18 cellular contexts compared by ENCODE assay signal in genomic region chr9:126700296-126700695, GRCh38.
"Had no signal": no experiment of that assay in that cellular context is flagged by ENCODE, and none has a peak within 500 bp of the region (broad histone marks: within the 10 kb centered on the region; RNA-seq: fewer than 3 reads in every experiment).

No MANE protein-coding gene starts in this region.

- ATAC-seq: activated naive CD4-positive, alpha-beta T cell treated with anti-CD3 and anti-CD28 coated beads, Interleukin-2, amount 50 U/mL, for 72 hours; activated T-cell treated with anti-CD3 and anti-CD28 coated beads, Interleukin-2, amount 50 U/mL, for 72 hours; left lobe of liver had no signal

- H3K9me3 Mint-ChIP-seq: activated naive CD4-positive, alpha-beta T cell treated with anti-CD3 and anti-CD28 coated beads, Interleukin-2, amount 50 U/mL, for 72 hours; activated T-cell treated with anti-CD3 and anti-CD28 coated beads, Interleukin-2, amount 50 U/mL, for 72 hours; mesothelial cell of epicardium; nephron progenitor cell; stimulated activated naive CD8-positive, alpha-beta T cell treated with anti-CD3 and anti-CD28 coated beads, Interleukin-15, Interleukin-2, amounts not matched to agents 100 ng/mL and 50 ng/mL, for 24 hours; type B pancreatic cell had no signal

- H3K27ac Mint-ChIP-seq: activated naive CD4-positive, alpha-beta T cell treated with anti-CD3 and anti-CD28 coated beads, Interleukin-2, amount 50 U/mL, for 72 hours; activated T-cell treated with anti-CD3 and anti-CD28 coated beads, Interleukin-2, amount 50 U/mL, for 72 hours; mesothelial cell of epicardium; nephron progenitor cell; stimulated activated naive CD8-positive, alpha-beta T cell treated with anti-CD3 and anti-CD28 coated beads, Interleukin-15, Interleukin-2, amounts not matched to agents 100 ng/mL and 50 ng/mL, for 24 hours; type B pancreatic cell had no signal

- DNase-seq: activated CD4-positive, alpha-beta T cell treated with anti-CD3 and anti-CD28 coated beads for 1 hour; activated CD8-positive, alpha-beta memory T cell treated with anti-CD3 and anti-CD28 coated beads for 24 hours; activated gamma-delta T cell treated with Interleukin-2 at 50 U/mL for 16 hours; activated T-cell treated with anti-CD3 and anti-CD28 coated beads, Interleukin-2, amount 50 U/mL, for 72 hours; foreskin melanocyte; glutamatergic neuron; hypothalamus; nephron progenitor cell; T-helper 1 cell; T-helper 9 cell had no signal

- H3K27ac ChIP-seq: adrenal gland, prostate gland, right atrium auricular region had no signal

- H3K36me3 ChIP-seq: adrenal gland, prostate gland, right atrium auricular region had no signal

- H3K36me3 Mint-ChIP-seq: activated naive CD4-positive, alpha-beta T cell treated with anti-CD3 and anti-CD28 coated beads, Interleukin-2, amount 50 U/mL, for 72 hours; mesothelial cell of epicardium; type B pancreatic cell had no signal

- H3K4me3 Mint-ChIP-seq: activated T-cell treated with anti-CD3 and anti-CD28 coated beads, Interleukin-2, amount 50 U/mL, for 72 hours; mesothelial cell of epicardium; nephron progenitor cell; stimulated activated naive CD8-positive, alpha-beta T cell treated with anti-CD3 and anti-CD28 coated beads, Interleukin-15, Interleukin-2, amounts not matched to agents 100 ng/mL and 50 ng/mL, for 24 hours; type B pancreatic cell had no signal

- H3K4me1 ChIP-seq: prostate gland had no signal

- H3K9me3 ChIP-seq: adrenal gland, prostate gland, right atrium auricular region had no signal

- H3K4me3 ChIP-seq: adrenal gland, prostate gland, right atrium auricular region had no signal
